24 cellular contexts compared by ENCODE assay signal in the genomic region with DNA sequence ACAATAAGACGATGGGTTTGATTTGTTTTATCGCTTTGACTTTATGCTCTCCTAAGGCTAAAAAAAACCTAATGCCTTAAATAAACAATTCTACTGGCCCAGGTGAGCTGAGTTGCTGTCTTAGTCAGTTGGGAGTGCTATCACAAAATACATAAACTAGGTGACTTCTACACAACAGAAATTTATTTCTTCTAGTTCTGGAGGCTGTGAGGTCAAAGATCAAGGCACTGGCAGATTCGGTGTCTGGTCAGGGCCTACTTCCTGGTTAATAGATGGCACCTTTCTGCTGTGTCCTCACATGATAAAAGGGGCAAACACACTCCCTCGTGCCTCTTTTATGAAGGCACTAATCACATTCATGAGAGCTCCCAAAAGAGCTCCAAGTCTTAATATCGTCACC.
"Had no signal": no experiment of that assay in that cellular context is flagged by ENCODE, and none has a peak within 500 bp of the region (broad histone marks: within the 10 kb centered on the region; RNA-seq: fewer than 3 reads in every experiment).

No MANE protein-coding gene starts in this region.

- DNase-seq: activated CD4-positive, alpha-beta T cell treated with anti-CD3 and anti-CD28 coated beads for 36 hours; activated CD4-positive, CD25-positive, alpha-beta regulatory T cell; activated CD8-positive, alpha-beta memory T cell treated with anti-CD3 and anti-CD28 coated beads, Interleukin-2, amount 10 ng/mL, durations not matched to agents 7 days and 5 days; activated CD8-positive, alpha-beta T cell treated with anti-CD3 and anti-CD28 coated beads, Interleukin-2, amount 10 ng/mL, durations not matched to agents 7 days and 5 days; activated naive CD8-positive, alpha-beta T cell treated with anti-CD3 and anti-CD28 coated beads, Interleukin-2, amount 50 U/mL, for 24 hours; activated T-cell treated with anti-CD3 and anti-CD28 coated beads, Interleukin-2, amount 50 U/mL, for 48 hours; amygdala; caudate nucleus; endodermal cell; foreskin keratinocyte; heart right ventricle; kidney glomerular epithelial cell; left ventricle myocardium inferior; mesendoderm; nephron progenitor cell; ovary; right lobe of liver; stimulated activated CD4-positive, alpha-beta T cell treated with anti-CD3 and anti-CD28 coated beads, Interleukin-12 subunit alpha, Interleukin-12 subunit beta, amount 100 ng/mL, for 4 hours; stimulated activated CD4-positive, alpha-beta T cell treated with anti-CD3 and anti-CD28 coated beads, Interleukin-4, amount 100 ng/mL, for 1 hour; stimulated activated naive CD8-positive, alpha-beta T cell treated with anti-CD3 and anti-CD28 coated beads, Interleukin-15, Interleukin-2, amounts not matched to agents 100 U/mL and 50 U/mL, for 24 hours; testis; upper lobe of left lung had no signal

- ATAC-seq: activated CD4-positive, alpha-beta T cell treated with anti-CD3 and anti-CD28 coated beads for 36 hours; activated CD8-positive, alpha-beta memory T cell treated with anti-CD3 and anti-CD28 coated beads, Interleukin-2, amount 10 ng/mL, durations not matched to agents 7 days and 5 days; activated CD8-positive, alpha-beta T cell treated with anti-CD3 and anti-CD28 coated beads, Interleukin-2, amount 10 ng/mL, durations not matched to agents 7 days and 5 days; activated naive CD8-positive, alpha-beta T cell treated with anti-CD3 and anti-CD28 coated beads, Interleukin-2, amount 50 U/mL, for 24 hours; foreskin keratinocyte; heart right ventricle; stimulated activated naive CD8-positive, alpha-beta T cell treated with anti-CD3 and anti-CD28 coated beads, Interleukin-15, Interleukin-2, amounts not matched to agents 100 U/mL and 50 U/mL, for 24 hours had no signal

- H3K27ac ChIP-seq: esophagus muscularis mucosa, foreskin keratinocyte, heart right ventricle, left ventricle myocardium inferior, ovary, testis, upper lobe of left lung had no signal

- H3K4me3 ChIP-seq: esophagus muscularis mucosa, heart right ventricle, left ventricle myocardium inferior, lung, ovary, right lobe of liver, testis, upper lobe of left lung had no signal

- H3K4me1 ChIP-seq: esophagus muscularis mucosa, foreskin keratinocyte, heart right ventricle, left ventricle myocardium inferior, testis had no signal

- H3K27me3 ChIP-seq: esophagus muscularis mucosa, foreskin keratinocyte, heart right ventricle, ovary, right lobe of liver, testis, upper lobe of left lung had no signal

- H3K36me3 ChIP-seq: esophagus muscularis mucosa, heart right ventricle, left ventricle myocardium inferior, ovary, right lobe of liver, upper lobe of left lung had no signal

- H3K9me3 ChIP-seq: esophagus muscularis mucosa, left ventricle myocardium inferior, ovary, right lobe of liver, testis, upper lobe of left lung had no signal
